8 cellular contexts compared by ENCODE assay signal in genomic region chr10:69644658-69645295, GRCh38. TPM values are rescaled to one million over a fixed set of nuclear protein-coding genes. Genes with fewer than 3 reads are reported as not detected.
DNase-seq lines count a peak whose midpoint lies in the region; ATAC-seq and TF ChIP-seq lines count a peak whose summit lies in the region.

No MANE protein-coding gene starts in this region.

- DNase-seq in BJ (ENCODE audit: low read depth) (no peak), GM19240 (ENCODE audit: insufficient read length, low spot score) (peak; percentile 51), NCI-H69 (lab: John Stamatoyannopoulos, UW) (peak; percentile 57), amniotic epithelial cell (ENCODE audit: low read depth) (peak; percentile 20), left ventricle myocardium inferior (peak; percentile 40), retinal pigment epithelial cell (ENCODE audit: low read depth) (peak; percentile 9)

- H3K4me3 ChIP-seq in BJ (ENCODE audit: low read depth, low read length) (no peak overlapping the region), left ventricle myocardium inferior (no peak overlapping the region), retinal pigment epithelial cell (ENCODE audit: low read length) (no peak overlapping the region)

- H3K36me3 ChIP-seq in BJ (ENCODE audit: control insufficient read depth, insufficient read depth, low read length) (no peaks in the 10 kb centered on the region), left ventricle myocardium inferior (no peaks in the 10 kb centered on the region)

- no peak overlapping the region for H3K27ac ChIP-seq in left ventricle myocardium inferior (replicated peaks)

- H3K9me3 ChIP-seq in left ventricle myocardium inferior (replicated peaks) = no peaks in the 10 kb centered on the region

- CTCF ChIA-PET in BJ (lab: Yijun Ruan, JAX) = interaction anchor here (0.6 to 12.4 kb wide), 38 partner anchors 8 to 314 kb away, joined by 3 to 268 read pairs (median 4); partner anchors contain the start of gene COL13A1

- H3K4me1 ChIP-seq in left ventricle myocardium inferior = no peaks in the 10 kb centered on the region

- POLR2A ChIA-PET in BJ (lab: Charles Lee) = no interaction called here

- ATAC-seq in HG03457 (IDR thresholded peaks at IDR 0.05; ENCODE audit: unreplicated experiment) = no peak
- no peak for ATAC-seq in GM21390 (IDR thresholded peaks at IDR 0.05; ENCODE audit: unreplicated experiment)

- TF ChIP-seq CTCF in BJ (IDR thresholded peaks at IDR 0.05; ENCODE audit: insufficient read depth, low read depth, low read length) (peak; percentile 81), left ventricle myocardium inferior (IDR thresholded peaks at IDR 0.05; ENCODE audit: borderline replicate concordance) (peak; percentile 83), retinal pigment epithelial cell (conservative IDR thresholded peaks at IDR 0.05; ENCODE audit: low read depth, low read length) (peak; percentile 88)

- intact Hi-C loops in left ventricle myocardium inferior (cut with micrococcal nuclease) = loop anchor here (10.0 kb wide), 1 partner anchor 270 kb away; no protein-coding TSS in a partner anchor

- peaks cover 6% of the 10 kb centered on the region for H3K27me3 ChIP-seq in BJ (ENCODE audit: control insufficient read depth, insufficient read depth, low read length)
- peaks cover 47% of the 10 kb centered on the region for H3K27me3 ChIP-seq in left ventricle myocardium inferior (ENCODE audit: low read depth)

RNA-seq across cellular contexts. Expression of gene FAM241B, which starts 14.7 kb away (rescaled TPM):
- 2.9 and 3.4 TPM in 2 replicates for polyA plus RNA-seq in BJ (2011; rRNA removed)
- 0.62 and 1.3 TPM in 2 replicates for polyA minus RNA-seq in BJ (2011; rRNA and poly(A)+ RNA removed)
- total RNA-seq in left ventricle myocardium inferior = 5.3 TPM
